27 cellular contexts compared by ENCODE assay signal in genomic region chr16:86903068-86903467, GRCh38.
DNase-seq lines count a peak whose midpoint lies in the region; ATAC-seq, FAIRE-seq and TF ChIP-seq lines count a peak whose summit lies in the region.
"Had no signal": no experiment of that assay in that cellular context is flagged by ENCODE, and none has a peak within 500 bp of the region (broad histone marks: within the 10 kb centered on the region; RNA-seq: fewer than 3 reads in every experiment).

No MANE protein-coding gene starts in this region.

- no peaks in the 10 kb centered on the region for H3K36me3 Mint-ChIP-seq in activated naive CD4-positive, alpha-beta T cell treated with anti-CD3 and anti-CD28 coated beads, Interleukin-2, amount 50 U/mL, for 72 hours
- H3K36me3 Mint-ChIP-seq: CD14-positive monocyte; CD4-positive, alpha-beta memory T cell; CD4-positive, CD25-positive, alpha-beta regulatory T cell; CD8-positive, alpha-beta memory T cell had no signal

- H2AFZ ChIP-seq in K562 (ENCODE audit: low read depth, low read length): no peak overlapping the region

- H4K20me1 ChIP-seq in K562 (replicated peaks; ENCODE audit: control insufficient read depth, insufficient read depth, low read length): no peaks in the 10 kb centered on the region; the same call in none of the 2 replicates
- H4K20me1 ChIP-seq: BLaER1 had no signal

- peaks cover 18 to 61% of the 10 kb centered on the region in 2 experiments for H3K27me3 ChIP-seq in K562 (ENCODE audit: control insufficient read depth in 2 of 2, insufficient read depth in 2 of 2, low read length in 2 of 2)
- H3K27me3 ChIP-seq: BLaER1 had no signal

- CTCF ChIA-PET in HEK293 (lab: Yijun Ruan, JAX) (no interaction called here), K562 (lab: Yijun Ruan, JAX; ENCODE audit: low intra/inter-chr PET ratio) (no interaction called here)

- H3K36me3 ChIP-seq in HEK293 (ENCODE audit: control insufficient read depth in 2 of 2, insufficient read depth in 1 of 2, low read length in 2 of 2) (no peaks in the 10 kb centered on the region), K562 (ENCODE audit: control insufficient read depth, insufficient read depth, low read length) (no peaks in the 10 kb centered on the region)
- H3K36me3 ChIP-seq: BE2C, BLaER1 had no signal

- no peaks in the 10 kb centered on the region for H3K79me2 ChIP-seq in K562 (ENCODE audit: control insufficient read depth, insufficient read depth, low read length)

- no peak for TF ChIP-seq POLR2A in K562 (conservative IDR thresholded peaks at IDR 0.05)

- no peaks in the 10 kb centered on the region for H3K9me1 ChIP-seq in K562 (ENCODE audit: control insufficient read depth, insufficient read depth, low read length)

- H3K27ac ChIP-seq in HEK293 (ENCODE audit: extremely low read depth, low read depth, low read length): no peak overlapping the region
- no peak overlapping the region for H3K27ac ChIP-seq in K562 (ENCODE audit: extremely low read depth, low read depth, low read length)
- H3K27ac ChIP-seq: BLaER1 had no signal

- WGBS in K562 (ENCODE audit: insufficient coverage, low coverage, missing lambda C conversion rate): 0% methylated on average over 1 of the region's 1 CpG

- H3K9me3 ChIP-seq in HEK293 (ENCODE audit: control insufficient read depth, insufficient read depth, low read depth, low read length) (no peaks in the 10 kb centered on the region), K562 (replicated peaks; ENCODE audit: control insufficient read depth, insufficient read depth, low read depth, low read length) (no peaks in the 10 kb centered on the region)
- H3K9me3 ChIP-seq: BE2C, BLaER1 had no signal

- FAIRE-seq in K562 (lab: Jason Lieb, UNC) (no peak), urothelium cell line (lab: Jason Lieb, UNC) (peak; percentile 48)
- FAIRE-seq: A204.1, G401.6, GM12891, GM19239 had no signal

- no peak for ATAC-seq in K562
- no peak for ATAC-seq in activated naive CD4-positive, alpha-beta T cell treated with anti-CD3 and anti-CD28 coated beads, Interleukin-2, amount 50 U/mL, for 72 hours

- no peak overlapping the region for H3K9ac ChIP-seq in K562 (ENCODE audit: insufficient read depth in 1 of 2, low read depth in 2 of 2, low read length in 2 of 2)
- H3K9ac ChIP-seq: BLaER1 had no signal

- no TSS peak for BruUV-seq in K562 (replicated peaks; lab: Mats Ljungman, UMichigan)

- TF ChIP-seq EP300 in K562 (IDR thresholded peaks at IDR 0.05; ENCODE audit: low read length): no peak

- no peak for DNase-seq in K562 (ENCODE audit: extremely low read depth in 1 of 4, low spot score in 3 of 4)
- no peak for DNase-seq in urothelium cell line (ENCODE audit: low spot score)
- no peak for DNase-seq in posterior cingulate gyrus
- DNase-seq in activated naive CD4-positive, alpha-beta T cell treated with anti-CD3 and anti-CD28 coated beads, Interleukin-2, amount 50 U/mL, for 72 hours (ENCODE audit: low spot score in 2 of 2): no peak
- no peak for DNase-seq in G401 (ENCODE audit: low spot score)
- DNase-seq: 8988T; ACHN; BE2C; C1 segment of cervical spinal cord; CD4-positive, alpha-beta memory T cell; CD4-positive, CD25-positive, alpha-beta regulatory T cell; CD8-positive, alpha-beta memory T cell; COR-L47; DMS 273 treated with DMSO at 0.1 percent for 48 hours; DMS153; DMS53; DMS79; DND-41; EL; GF-D8 had no signal

- TF ChIP-seq CTCF in HEK293 (tag by site-specific recombination; IDR thresholded peaks at IDR 0.05) (no peak), K562 (IDR thresholded peaks at IDR 0.05 in 2 of 3, conservative IDR thresholded peaks at IDR 0.05 in 1 of 3; ENCODE audit: insufficient read depth in 2 of 3, low read depth in 1 of 3, low read length in 3 of 3) (no peak)

- POLR2A ChIA-PET in HEK293 (lab: Yijun Ruan, JAX): no interaction called here
- POLR2A ChIA-PET in K562 (lab: Yijun Ruan, JAX): interaction anchor here (0.7 kb wide), 1 partner anchor 20 kb away, joined by 3 read pairs; no protein-coding TSS in a partner anchor

- no peaks in the 10 kb centered on the region for H3K9me3 Mint-ChIP-seq in activated naive CD4-positive, alpha-beta T cell treated with anti-CD3 and anti-CD28 coated beads, Interleukin-2, amount 50 U/mL, for 72 hours
- H3K9me3 Mint-ChIP-seq: CD4-positive, alpha-beta memory T cell had no signal

- TF ChIP-seq RAD21 in K562 (CRISPR knock-in tag; conservative IDR thresholded peaks at IDR 0.05 in 1 of 2, IDR thresholded peaks at IDR 0.05 in 1 of 2): no peak

- H3K4me1 ChIP-seq in HEK293 (ENCODE audit: control insufficient read depth, insufficient read depth, low read length) (no peaks in the 10 kb centered on the region; the same call in 1 of the 2 replicates), K562 (replicated peaks in 1 of 2; ENCODE audit: control insufficient read depth in 2 of 2, insufficient read depth in 2 of 2, low read length in 2 of 2) (peaks cover 0 to 13% of the 10 kb centered on the region in 2 experiments; a peak in 2 of 5 replicates)
- H3K4me1 ChIP-seq: BE2C, BLaER1 had no signal

- intact Hi-C loops in K562 (cut with micrococcal nuclease) (no loop called here), posterior cingulate gyrus (cut with DNase I) (no loop called here)

- H3K4me2 ChIP-seq in K562 (ENCODE audit: insufficient read depth, low read length): no peak overlapping the region
- H3K4me2 ChIP-seq: BLaER1 had no signal

- in situ Hi-C loops in K562 (cut with MboI) (no loop called here), G401 (cut with HindIII; ENCODE audit: low sequenced_read_pairs) (no loop called here)

- H3K4me3 ChIP-seq in HEK293 (ENCODE audit: low read depth, low read length) (no peak overlapping the region), K562 (no peak overlapping the region)
- H3K4me3 ChIP-seq: BLaER1 had no signal

- no peak overlapping the region for H3K27ac Mint-ChIP-seq in activated naive CD4-positive, alpha-beta T cell treated with anti-CD3 and anti-CD28 coated beads, Interleukin-2, amount 50 U/mL, for 72 hours
- H3K27ac Mint-ChIP-seq: CD4-positive, alpha-beta memory T cell; CD8-positive, alpha-beta memory T cell had no signal

TF ChIP-seq in HEK293, 187 proteins besides CTCF, POLR2A, EP300 and RAD21:
- TF ChIP-seq ZNF366 (tag by site-specific recombination; conservative IDR thresholded peaks at IDR 0.05) (no peak), ZNF768 (tag by site-specific recombination; IDR thresholded peaks at IDR 0.05) (0 out of 2 replicates have a peak, but pooled peaks have one; percentile 17), OVOL3 (tag by site-specific recombination; IDR thresholded peaks at IDR 0.05) (no peak)

TF ChIP-seq in K562, 482 proteins besides CTCF, POLR2A, EP300 and RAD21:
- peak; percentile 83 for TF ChIP-seq RBM25 (IDR thresholded peaks at IDR 0.05; ENCODE audit: low read depth, low read length, severe bottlenecking)
- peak; percentile 45 for TF ChIP-seq ZFP36 (IDR thresholded peaks at IDR 0.05; ENCODE audit: low read depth, low read length, partially characterized antibody)
- no peak for TF ChIP-seq CTCFL (IDR thresholded peaks at IDR 0.05; ENCODE audit: borderline replicate concordance, insufficient read depth, low read depth, low read length, poor library complexity, severe bottlenecking)
TF ChIP-seq in K562: peak in this region for 2.
